In genomic region chr4:31545755-31546154, GRCh38 we compare ENCODE assay signal across 22 cellular contexts.
"Had no signal": no experiment of that assay in that cellular context is flagged by ENCODE, and none has a peak within 500 bp of the region (broad histone marks: within the 10 kb centered on the region; RNA-seq: fewer than 3 reads in every experiment).

No MANE protein-coding gene starts in this region.

- H3K27me3 ChIP-seq: adrenal gland, ascending aorta, esophagus squamous epithelium, hepatocyte, neutrophil, stomach, thyroid gland, upper lobe of left lung, vagina had no signal

- H3K27ac ChIP-seq: adrenal gland, ascending aorta, esophagus squamous epithelium, hepatocyte, neutrophil, stomach, thyroid gland, upper lobe of left lung, vagina had no signal

- H3K9me3 ChIP-seq: adrenal gland, ascending aorta, esophagus squamous epithelium, neutrophil, stomach, thyroid gland, upper lobe of left lung, vagina had no signal

- DNase-seq: activated CD4-positive, alpha-beta T cell treated with anti-CD3 and anti-CD28 coated beads for 36 hours; activated CD4-positive, CD25-positive, alpha-beta regulatory T cell; activated effector memory CD4-positive, alpha-beta T cell treated with Interleukin-2 at 50 U/mL for 16 hours; activated naive CD4-positive, alpha-beta T cell treated with Interleukin-2 at 50 U/mL for 16 hours; activated naive CD8-positive, alpha-beta T cell treated with anti-CD3 and anti-CD28 coated beads for 36 hours; activated T-cell treated with anti-CD3 and anti-CD28 coated beads for 4 hours; adrenal gland; central memory CD4-positive, alpha-beta T cell; esophagus squamous epithelium; islet precursor cell; left cardiac atrium; naive thymus-derived CD8-positive, alpha-beta T cell; stimulated activated CD4-positive, alpha-beta T cell treated with anti-CD3 and anti-CD28 coated beads, Interleukin-2, amount 100 ng/mL, for 24 hours; stimulated activated naive B cell treated with anti-CD40 and anti-IgM and Interleukin-4, amounts not matched to agents 10 μg/mL and 1 μg/mL and 100 μg/mL, for 72 hours; stomach; thyroid gland; upper lobe of left lung had no signal

- H3K4me3 ChIP-seq: adrenal gland, ascending aorta, esophagus squamous epithelium, hepatocyte, smooth muscle cell, stomach, thyroid gland, upper lobe of left lung, vagina had no signal

- ATAC-seq: activated CD4-positive, alpha-beta T cell treated with anti-CD3 and anti-CD28 coated beads for 36 hours; naive thymus-derived CD8-positive, alpha-beta T cell; stimulated activated naive B cell treated with anti-CD40 and anti-IgM and Interleukin-4, amounts not matched to agents 10 μg/mL and 1 μg/mL and 100 μg/mL, for 72 hours had no signal

- H3K4me1 ChIP-seq: adrenal gland, ascending aorta, stomach, thyroid gland, upper lobe of left lung had no signal

- H3K36me3 ChIP-seq: adrenal gland, ascending aorta, esophagus squamous epithelium, neutrophil, stomach, thyroid gland, upper lobe of left lung, vagina had no signal

- H2AFZ ChIP-seq: hepatocyte had no signal
